In the genomic region with DNA sequence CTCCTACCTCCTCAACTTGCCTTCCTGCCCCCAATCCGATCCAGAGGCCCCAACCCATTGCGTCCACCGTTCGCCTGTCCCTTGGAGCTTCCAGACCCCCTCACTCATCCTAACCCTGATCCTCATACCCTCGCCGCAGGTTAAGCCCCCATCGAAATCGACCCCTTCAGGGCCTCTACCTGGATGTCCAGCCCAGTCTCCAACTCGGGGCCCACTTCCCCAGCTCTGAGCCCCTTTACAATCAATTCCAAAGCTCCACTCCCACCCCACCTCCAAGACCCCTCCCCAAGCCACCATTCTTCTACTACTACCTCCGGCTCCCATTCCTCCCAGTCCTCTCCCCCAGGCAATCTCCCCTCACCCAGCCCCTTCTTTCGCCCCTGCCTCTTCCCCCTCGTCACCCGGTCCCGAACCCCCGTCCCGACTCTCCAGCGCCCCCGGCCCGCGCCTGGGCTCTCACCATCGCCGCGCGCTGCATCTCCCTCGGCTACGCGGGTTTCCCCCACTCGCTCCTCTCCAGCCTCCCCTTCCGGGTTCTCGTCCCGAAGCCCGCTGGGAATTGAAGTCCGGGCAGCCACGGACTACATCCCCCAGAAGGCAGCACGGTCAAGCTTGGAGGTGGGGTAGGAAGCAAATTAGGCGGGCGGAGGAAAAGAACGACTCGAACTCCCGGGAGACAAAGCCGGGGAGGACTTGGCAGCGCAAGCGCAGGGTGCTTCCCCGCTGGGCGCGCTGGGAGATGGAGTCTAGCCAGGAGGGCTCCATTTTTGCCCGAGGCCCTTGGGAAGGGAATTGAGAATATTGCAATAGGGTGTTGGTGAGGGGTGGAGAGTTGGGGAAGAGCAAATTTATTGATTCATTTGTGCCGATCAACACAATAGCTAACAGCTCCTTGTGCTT, we compare ENCODE assay signal across 1 cellular context.
TF ChIP-seq lines count a peak whose summit lies in the region.

A gene with protein sequence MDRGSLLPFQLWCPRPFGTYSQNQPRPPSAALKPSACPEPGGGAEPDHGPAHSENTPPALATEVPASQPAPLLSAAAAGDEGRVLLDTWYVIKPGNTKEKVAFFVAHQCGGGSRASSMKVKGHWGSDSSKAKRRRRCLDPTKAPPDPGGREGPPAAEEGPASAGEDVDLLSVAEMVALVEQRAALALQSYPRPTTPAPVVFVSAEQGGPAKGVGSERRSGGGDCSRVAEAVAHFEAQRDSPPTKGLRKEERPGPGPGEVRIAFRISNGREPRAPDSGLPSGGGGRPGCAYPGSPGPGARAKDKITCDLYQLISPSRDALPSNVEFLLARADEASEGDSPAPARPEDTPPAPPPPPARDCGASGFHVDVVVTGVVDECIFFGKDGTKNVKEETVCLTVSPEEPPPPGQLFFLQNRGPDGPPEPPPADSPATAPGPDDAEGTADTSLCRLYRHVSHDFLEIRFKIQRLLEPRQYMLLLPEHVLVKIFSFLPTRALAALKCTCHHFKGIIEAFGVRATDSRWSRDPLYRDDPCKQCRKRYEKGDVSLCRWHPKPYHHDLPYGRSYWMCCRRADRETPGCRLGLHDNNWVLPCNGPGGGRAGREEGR (minus strand): TSS at position 508 of the 900 bp plus-strand sequence. CDS start 17,401 bp downstream, outside the sequence.

TF ChIP-seq in HepG2, 621 proteins besides CTCF, POLR2A, EP300 and RAD21 (continued from another document and continues in another):
- TF ChIP-seq FOXC1 (CRISPR knock-in tag; IDR thresholded peaks at IDR 0.05; ENCODE audit: borderline replicate concordance) (0 out of 2 replicates have a peak, but pooled peaks have one; percentile 49), ZNF678 (CRISPR knock-in tag; IDR thresholded peaks at IDR 0.05) (no peak), HMGXB3 (CRISPR knock-in tag; IDR thresholded peaks at IDR 0.05; ENCODE audit: borderline replicate concordance) (peak; percentile 94), BCL6 (CRISPR knock-in tag; IDR thresholded peaks at IDR 0.05) (no peak), ZNF563 (CRISPR knock-in tag; IDR thresholded peaks at IDR 0.05) (peak; percentile 89), DR1 (CRISPR knock-in tag; IDR thresholded peaks at IDR 0.05) (peak; percentile 24; the same call in 1 of the 2 replicates), FOXP1 (IDR thresholded peaks at IDR 0.05) (no peak), FOXP1 (CRISPR knock-in tag; IDR thresholded peaks at IDR 0.05) (no peak; the same call in 1 of the 2 replicates), CHCHD3 (CRISPR knock-in tag; IDR thresholded peaks at IDR 0.05) (0 out of 2 replicates have a peak, but pooled peaks have one; percentile 27), RNF2 (conservative IDR thresholded peaks at IDR 0.05; ENCODE audit: low read depth) (no peak), HMGXB4 (CRISPR knock-in tag; IDR thresholded peaks at IDR 0.05; ENCODE audit: borderline replicate concordance in 1 of 2, low read depth in 1 of 2) (peak; percentile 38 to 92; a peak in 2 of 4 replicates), ZSCAN25 (CRISPR knock-in tag; IDR thresholded peaks at IDR 0.05) (0 out of 2 replicates have a peak, but pooled peaks have one; percentile 20), ELF3 (CRISPR knock-in tag; IDR thresholded peaks at IDR 0.05) (peak; percentile 94), ZSCAN9 (CRISPR knock-in tag; IDR thresholded peaks at IDR 0.05; ENCODE audit: borderline replicate concordance) (no peak), ZBTB7A (CRISPR knock-in tag; IDR thresholded peaks at IDR 0.05) (0 out of 2 replicates have a peak, but pooled peaks have one; percentile 39), IRF1 (CRISPR knock-in tag; IDR thresholded peaks at IDR 0.05; ENCODE audit: low read depth) (no peak), ZNF652 (CRISPR knock-in tag; IDR thresholded peaks at IDR 0.05; ENCODE audit: borderline replicate concordance, low read depth) (no peak), ZNF207 (IDR thresholded peaks at IDR 0.05; ENCODE audit: borderline replicate concordance) (no peak), SAP130 (CRISPR knock-in tag; IDR thresholded peaks at IDR 0.05; ENCODE audit: low read depth) (peak; percentile 94), RBFOX2 (IDR thresholded peaks at IDR 0.05; ENCODE audit: low read depth, low read length) (peak; percentile 80), ZFAT (CRISPR knock-in tag; conservative IDR thresholded peaks at IDR 0.05) (no peak), CHD2 (IDR thresholded peaks at IDR 0.05; ENCODE audit: low read depth, low read length) (peak; percentile 71; the same call in 1 of the 2 replicates), ZNF839 (CRISPR knock-in tag; IDR thresholded peaks at IDR 0.05; ENCODE audit: borderline replicate concordance) (no peak), ZFX (CRISPR knock-in tag; IDR thresholded peaks at IDR 0.05; ENCODE audit: low read depth) (peak; percentile 74), SP5 (CRISPR knock-in tag; IDR thresholded peaks at IDR 0.05; ENCODE audit: borderline replicate concordance, low read depth) (peak; percentile 22; the same call in 1 of the 2 replicates), KDM2A (CRISPR knock-in tag; IDR thresholded peaks at IDR 0.05; ENCODE audit: borderline replicate concordance, low read depth) (peak; percentile 71; the same call in 1 of the 2 replicates), ESRRA (CRISPR knock-in tag; IDR thresholded peaks at IDR 0.05; ENCODE audit: low read depth) (peak; percentile 64; the same call in 1 of the 2 replicates), AKAP8 (CRISPR knock-in tag; IDR thresholded peaks at IDR 0.05) (no peak), AFF4 (CRISPR knock-in tag; IDR thresholded peaks at IDR 0.05) (no peak), MLLT10 (CRISPR knock-in tag; IDR thresholded peaks at IDR 0.05) (no peak), TBL1XR1 (IDR thresholded peaks at IDR 0.05; ENCODE audit: borderline replicate concordance, low read length, partially characterized antibody) (no peak), ZBTB2 (CRISPR knock-in tag; IDR thresholded peaks at IDR 0.05; ENCODE audit: low read depth) (no peak), HNRNPH1 (optimal IDR thresholded peaks at IDR 0.05; ENCODE audit: low read depth, low read length) (no peak)
- TF ChIP-seq, protein P1, sequence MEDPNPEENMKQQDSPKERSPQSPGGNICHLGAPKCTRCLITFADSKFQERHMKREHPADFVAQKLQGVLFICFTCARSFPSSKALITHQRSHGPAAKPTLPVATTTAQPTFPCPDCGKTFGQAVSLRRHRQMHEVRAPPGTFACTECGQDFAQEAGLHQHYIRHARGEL (CRISPR knock-in tag; IDR thresholded peaks at IDR 0.05): no peak
- TF ChIP-seq, protein P2, sequence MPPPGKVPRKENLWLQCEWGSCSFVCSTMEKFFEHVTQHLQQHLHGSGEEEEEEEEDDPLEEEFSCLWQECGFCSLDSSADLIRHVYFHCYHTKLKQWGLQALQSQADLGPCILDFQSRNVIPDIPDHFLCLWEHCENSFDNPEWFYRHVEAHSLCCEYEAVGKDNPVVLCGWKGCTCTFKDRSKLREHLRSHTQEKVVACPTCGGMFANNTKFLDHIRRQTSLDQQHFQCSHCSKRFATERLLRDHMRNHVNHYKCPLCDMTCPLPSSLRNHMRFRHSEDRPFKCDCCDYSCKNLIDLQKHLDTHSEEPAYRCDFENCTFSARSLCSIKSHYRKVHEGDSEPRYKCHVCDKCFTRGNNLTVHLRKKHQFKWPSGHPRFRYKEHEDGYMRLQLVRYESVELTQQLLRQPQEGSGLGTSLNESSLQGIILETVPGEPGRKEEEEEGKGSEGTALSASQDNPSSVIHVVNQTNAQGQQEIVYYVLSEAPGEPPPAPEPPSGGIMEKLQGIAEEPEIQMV (CRISPR knock-in tag; IDR thresholded peaks at IDR 0.05; ENCODE audit: low read depth): peak; percentile 83; the same call in 1 of the 2 replicates
- TF ChIP-seq, protein P3, sequence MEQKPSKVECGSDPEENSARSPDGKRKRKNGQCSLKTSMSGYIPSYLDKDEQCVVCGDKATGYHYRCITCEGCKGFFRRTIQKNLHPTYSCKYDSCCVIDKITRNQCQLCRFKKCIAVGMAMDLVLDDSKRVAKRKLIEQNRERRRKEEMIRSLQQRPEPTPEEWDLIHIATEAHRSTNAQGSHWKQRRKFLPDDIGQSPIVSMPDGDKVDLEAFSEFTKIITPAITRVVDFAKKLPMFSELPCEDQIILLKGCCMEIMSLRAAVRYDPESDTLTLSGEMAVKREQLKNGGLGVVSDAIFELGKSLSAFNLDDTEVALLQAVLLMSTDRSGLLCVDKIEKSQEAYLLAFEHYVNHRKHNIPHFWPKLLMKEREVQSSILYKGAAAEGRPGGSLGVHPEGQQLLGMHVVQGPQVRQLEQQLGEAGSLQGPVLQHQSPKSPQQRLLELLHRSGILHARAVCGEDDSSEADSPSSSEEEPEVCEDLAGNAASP (CRISPR knock-in tag; IDR thresholded peaks at IDR 0.05; ENCODE audit: borderline replicate concordance): peak; percentile 32; the same call in 1 of the 2 replicates
